Comparison of ENCODE assay signal across 19 cellular contexts in the genomic region with DNA sequence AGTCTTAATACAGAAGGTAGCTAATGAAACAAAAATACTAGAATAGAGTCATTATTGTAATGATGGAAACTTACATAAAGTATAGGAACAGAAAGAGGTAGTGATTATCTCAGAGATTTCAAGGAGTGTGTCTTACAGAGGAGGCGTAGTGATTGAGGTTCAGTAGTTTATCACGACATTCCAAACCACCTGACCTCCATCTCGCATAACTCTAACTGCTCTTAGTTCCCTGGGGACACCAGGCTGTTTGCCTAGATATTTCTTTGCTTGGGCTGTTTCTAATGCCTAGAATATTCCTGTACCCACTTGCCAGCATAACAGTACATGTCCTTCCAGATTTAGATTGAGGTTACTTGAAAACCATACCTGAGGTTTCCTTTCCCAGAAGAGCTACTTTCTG. TPM values are rescaled to one million over a fixed set of nuclear protein-coding genes. Genes with fewer than 3 reads are reported as not detected.
A peak's percentile ranks its signal among the peaks of the same experiment; 100 is the strongest.
DNase-seq lines count a peak whose midpoint lies in the region; ATAC-seq, FAIRE-seq and TF ChIP-seq lines count a peak whose summit lies in the region.
"Had no signal": no experiment of that assay in that cellular context is flagged by ENCODE, and none has a peak within 500 bp of the region (broad histone marks: within the 10 kb centered on the region; RNA-seq: fewer than 3 reads in every experiment).

No MANE protein-coding gene starts in this region.

- peaks cover 2% of the 10 kb centered on the region for H3K36me3 Mint-ChIP-seq in activated naive CD4-positive, alpha-beta T cell treated with anti-CD3 and anti-CD28 coated beads for 36 hours (ENCODE audit: low read depth)

- peaks cover 96% of the 10 kb centered on the region for H3K79me2 ChIP-seq in K562 (ENCODE audit: control insufficient read depth, insufficient read depth, low read length)

- H3K27me3 Mint-ChIP-seq in activated naive CD4-positive, alpha-beta T cell treated with anti-CD3 and anti-CD28 coated beads for 36 hours (ENCODE audit: low read depth), result no peaks in the 10 kb centered on the region
- H3K27me3 Mint-ChIP-seq: type B pancreatic cell had no signal

- CTCF ChIA-PET in activated naive CD4-positive, alpha-beta T cell treated with anti-CD3 and anti-CD28 coated beads for 36 hours (lab: Charles Lee), result no interaction called here
- CTCF ChIA-PET in K562 (lab: Yijun Ruan, JAX; ENCODE audit: low intra/inter-chr PET ratio), result no interaction called here

- no peak for TF ChIP-seq CTCF in K562 (IDR thresholded peaks at IDR 0.05 in 2 of 3, conservative IDR thresholded peaks at IDR 0.05 in 1 of 3; ENCODE audit: insufficient read depth in 2 of 3, low read depth in 1 of 3, low read length in 3 of 3)

- H3K4me3 Mint-ChIP-seq in activated naive CD4-positive, alpha-beta T cell treated with anti-CD3 and anti-CD28 coated beads for 36 hours, result no peak overlapping the region
- H3K4me3 Mint-ChIP-seq: type B pancreatic cell had no signal

- peak overlapping the region; percentile 20; the same call in 1 of the 2 replicates for H3K4me2 ChIP-seq in K562 (ENCODE audit: insufficient read depth, low read length)

- no peak for FAIRE-seq in K562 (lab: Jason Lieb, UNC)

- BruUV-seq in K562 (replicated peaks; lab: Mats Ljungman, UMichigan), result no TSS peak

- H3K9me3 Mint-ChIP-seq in activated naive CD4-positive, alpha-beta T cell treated with anti-CD3 and anti-CD28 coated beads for 36 hours, result no peaks in the 10 kb centered on the region

- no peak overlapping the region for H3K4me3 ChIP-seq in K562
- no peak overlapping the region for H3K4me3 ChIP-seq in skeletal muscle tissue (ENCODE audit: low read length in 3 of 3)
- H3K4me3 ChIP-seq in HAP-1, result no peak overlapping the region
- H3K4me3 ChIP-seq: left ventricle myocardium inferior had no signal

- ATAC-seq in HG03039 (IDR thresholded peaks at IDR 0.05; ENCODE audit: unreplicated experiment), result peak; percentile 35
- ATAC-seq in K562, result peak; percentile 16; the same call in 1 of the 3 replicates

- in situ Hi-C loops in K562 (cut with MboI), result no loop called here
- in situ Hi-C loops in HAP-1 (cut with MboI; ENCODE audit: low sequenced_read_pairs), result no loop called here

- H3K27me3 ChIP-seq in K562 (ENCODE audit: control insufficient read depth in 2 of 2, insufficient read depth in 2 of 2, low read length in 2 of 2) (no peaks in the 10 kb centered on the region), skeletal muscle tissue (ENCODE audit: control insufficient read depth in 3 of 3, insufficient read depth in 3 of 3, low read length in 3 of 3) (no peaks in the 10 kb centered on the region), HAP-1 (ENCODE audit: low read depth) (no peaks in the 10 kb centered on the region)

- H3K4me1 ChIP-seq in K562 (replicated peaks in 1 of 2; ENCODE audit: control insufficient read depth in 2 of 2, insufficient read depth in 2 of 2, low read length in 2 of 2) (peaks cover under 1 to 20% of the 10 kb centered on the region in 2 experiments; a peak in 3 of 5 replicates), skeletal muscle tissue (ENCODE audit: control insufficient read depth in 3 of 3, insufficient read depth in 3 of 3, low read length in 3 of 3) (peaks cover 5 to 11% (median 7%) of the 10 kb centered on the region in 3 donors), HAP-1 (peaks cover 34% of the 10 kb centered on the region)

- H4K20me1 ChIP-seq in K562 (replicated peaks; ENCODE audit: control insufficient read depth, insufficient read depth, low read length), result 0 out of 2 replicates have a peak, but pooled peaks cover 4% of the 10 kb centered on the region

- no peak for TF ChIP-seq POLR2A in K562 (conservative IDR thresholded peaks at IDR 0.05)

- peaks cover 57% of the 10 kb centered on the region for H3K4me1 Mint-ChIP-seq in activated naive CD4-positive, alpha-beta T cell treated with anti-CD3 and anti-CD28 coated beads for 36 hours (ENCODE audit: low read depth)

- no peak for DNase-seq in activated naive CD4-positive, alpha-beta T cell treated with anti-CD3 and anti-CD28 coated beads for 36 hours
- DNase-seq in activated naive CD4-positive, alpha-beta T cell (lab: John Stamatoyannopoulos, UW), result no peak
- DNase-seq in K562 (ENCODE audit: extremely low read depth in 1 of 4, low spot score in 3 of 4) (no peak), NCI-H2081 treated with DMSO at 0.1 percent for 48 hours (lab: John Stamatoyannopoulos, UW) (no peak), HAP-1 (ENCODE audit: low spot score in 2 of 2) (no peak)
- DNase-seq in stimulated activated CD4-positive, alpha-beta T cell treated with anti-CD3 and anti-CD28 coated beads, Interleukin-15, amount 100 ng/mL, for 24 hours, result no peak
- DNase-seq: activated CD4-positive, alpha-beta T cell treated with anti-CD3 and anti-CD28 coated beads, Interleukin-2, amount 50 U/mL, for 48 hours; activated gamma-delta T cell treated with Interleukin-2 at 50 U/mL for 16 hours; effector memory CD4-positive, alpha-beta T cell; GDM1; hippocampal formation; left ventricle myocardium inferior; NK-92 treated with Interleukin-12 subunit alpha and Interleukin-12 subunit beta, amount 100 ng/mL, for 24 hours; retina; stimulated activated CD8-positive, alpha-beta memory T cell treated with anti-CD3 and anti-CD28 coated beads, Interleukin-4, amount 100 ng/mL, for 48 hours; T-helper 9 cell had no signal

- no peaks in the 10 kb centered on the region for H3K9me1 ChIP-seq in K562 (ENCODE audit: control insufficient read depth, insufficient read depth, low read length)

- H3K36me3 ChIP-seq in K562 (ENCODE audit: control insufficient read depth, insufficient read depth, low read length) (peaks cover 5% of the 10 kb centered on the region; the same call in 2 of the 3 replicates), skeletal muscle tissue (ENCODE audit: control insufficient read depth in 3 of 3, insufficient read depth in 3 of 3, low read length in 3 of 3) (no peaks in the 10 kb centered on the region), HAP-1 (replicated peaks) (no peaks in the 10 kb centered on the region)
- H3K36me3 ChIP-seq: left ventricle myocardium inferior had no signal

- TF ChIP-seq EP300 in K562 (IDR thresholded peaks at IDR 0.05; ENCODE audit: low read length), result no peak

- H3K9me3 ChIP-seq in K562 (replicated peaks; ENCODE audit: control insufficient read depth, insufficient read depth, low read depth, low read length), result no peaks in the 10 kb centered on the region
- no peaks in the 10 kb centered on the region for H3K9me3 ChIP-seq in skeletal muscle tissue (ENCODE audit: control insufficient read depth in 3 of 3, low read length in 3 of 3)
- H3K9me3 ChIP-seq in HAP-1, result no peaks in the 10 kb centered on the region
- H3K9me3 ChIP-seq: left ventricle myocardium inferior had no signal

- peak overlapping the region; percentile 41 for H3K27ac Mint-ChIP-seq in activated naive CD4-positive, alpha-beta T cell treated with anti-CD3 and anti-CD28 coated beads for 36 hours
- H3K27ac Mint-ChIP-seq: type B pancreatic cell had no signal

- intact Hi-C loops in activated naive CD4-positive, alpha-beta T cell treated with anti-CD3 and anti-CD28 coated beads for 36 hours (cut with micrococcal nuclease), result no loop called here
- intact Hi-C loops in K562 (cut with micrococcal nuclease), result no loop called here

- TF ChIP-seq RAD21 in K562 (CRISPR knock-in tag; conservative IDR thresholded peaks at IDR 0.05 in 1 of 2, IDR thresholded peaks at IDR 0.05 in 1 of 2), result no peak

- H2AFZ ChIP-seq in K562 (ENCODE audit: low read depth, low read length), result no peak overlapping the region

- H3K9ac ChIP-seq in K562 (ENCODE audit: insufficient read depth in 1 of 2, low read depth in 2 of 2, low read length in 2 of 2) (no peak overlapping the region), skeletal muscle tissue (ENCODE audit: low read depth in 1 of 3, low read length in 3 of 3) (no peak overlapping the region)

- 10% methylated on average over 3 of the region's 3 CpGs for WGBS in K562 (ENCODE audit: insufficient coverage, low coverage, missing lambda C conversion rate)

- H3K27ac ChIP-seq in K562 (ENCODE audit: extremely low read depth, low read depth, low read length) (no peak overlapping the region), skeletal muscle tissue (ENCODE audit: low read depth, low read length) (peak overlapping the region; percentile 12)
- H3K27ac ChIP-seq: left ventricle myocardium inferior had no signal

- POLR2A ChIA-PET in K562 (lab: Yijun Ruan, JAX), result interaction anchor here (0.5 to 1.4 kb wide), 2 partner anchors 9 to 786 kb away, joined by 3 to 7 read pairs; no protein-coding TSS in a partner anchor

TF ChIP-seq in K562, 482 proteins besides CTCF, POLR2A, EP300 and RAD21 (continues in another document):
- no peak for TF ChIP-seq NFE2L1 (tag; IDR thresholded peaks at IDR 0.05; ENCODE audit: borderline replicate concordance, low read depth)

RNA-seq across cellular contexts. Expression of a gene that starts 29.1 kb away (rescaled TPM):
- 10 to 100 TPM; 84.5 to 86.0 TPM for total RNA-seq in activated naive CD4-positive, alpha-beta T cell treated with anti-CD3 and anti-CD28 coated beads for 36 hours
- total RNA-seq in K562 (2011; cell fraction: chromatin; rRNA removed; ENCODE audit: low replicate concordance), result 30.7 and 160 TPM in 2 replicates
- total RNA-seq in K562 (2011; cell fraction: nucleolus; rRNA removed), result 13.2 and 20.4 TPM in 2 replicates
- 39.8 and 40.3 TPM in 2 replicates for total RNA-seq in K562 (2011; cell fraction: nucleoplasm; rRNA removed)
- 67.7 and 108 TPM in 2 replicates for total RNA-seq in K562 (2014; rRNA removed)
- total RNA-seq in K562 (2014; rRNA removed; fragmentation: Illumina TruSeq; extraction: Trizol), result 133 and 167 TPM in 2 replicates
- total RNA-seq in K562 (2015; rRNA removed; fragmentation: Illumina TruSeq; extraction: Trizol), result 104 and 110 TPM in 2 replicates
- total RNA-seq in K562 (2021), result 86.3 and 90.1 TPM in 2 replicates
- 67.7 and 95.1 TPM in 2 replicates for polyA plus RNA-seq in K562 (2011; rRNA removed)
- polyA plus RNA-seq in K562 (2011; cell fraction: cytosol; rRNA removed), result 12.8 and 30.4 TPM in 2 replicates
- polyA plus RNA-seq in K562 (2011; cell fraction: nucleus; rRNA removed), result 19.9 and 29.6 TPM in 2 replicates
- 63.3 and 65.9 TPM in 2 replicates for polyA plus RNA-seq in K562 (2012)
- 76.2 and 87.9 TPM in 2 replicates for polyA plus RNA-seq in K562 (2014; fragmentation: Illumina TruSeq; extraction: Trizol)
- polyA plus RNA-seq in K562 (2014; fragmentation: Nextera tagmentation; extraction: Ambion mirVana), result 10 to 100 TPM; 40.3 to 60.0 TPM
- 44.8 and 48.5 TPM in 2 replicates for polyA plus RNA-seq in K562 (2014; rRNA removed)
- polyA minus RNA-seq in K562 (2011; rRNA and poly(A)+ RNA removed), result 345 and 420 TPM in 2 replicates
- polyA minus RNA-seq in K562 (2011; cell fraction: cytosol; rRNA and poly(A)+ RNA removed), result 88.5 and 108 TPM in 2 replicates
- polyA minus RNA-seq in K562 (2011; cell fraction: nucleus; rRNA and poly(A)+ RNA removed), result 37.7 and 70.4 TPM in 2 replicates
- 67.8 TPM for total RNA-seq in skeletal muscle tissue
